1 cellular context compared by ENCODE assay signal in the genomic region with DNA sequence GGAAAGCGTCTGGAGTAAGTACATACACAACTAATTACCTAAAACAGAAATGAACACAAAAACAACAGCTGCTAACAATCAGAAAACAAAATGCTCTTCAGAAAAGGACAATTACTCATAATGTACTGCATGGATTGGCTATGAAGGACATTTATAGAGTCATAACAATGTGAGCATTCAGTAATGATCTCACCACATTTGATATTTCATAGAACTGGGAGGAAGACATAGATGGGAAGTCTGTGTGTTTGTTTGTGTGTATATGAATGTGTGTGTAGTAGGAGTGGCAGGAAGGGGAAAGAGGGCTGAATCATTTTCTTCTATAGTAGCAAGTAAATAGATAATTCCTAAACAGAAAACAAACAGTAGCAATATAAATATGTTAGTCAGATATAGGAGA.
TF ChIP-seq lines count a peak whose summit lies in the region.

No MANE protein-coding gene starts in this region.

TF ChIP-seq in IMR-90, 13 proteins besides CTCF, POLR2A, EP300 and RAD21 (continued from another document):
- TF ChIP-seq RFX5 (IDR thresholded peaks at IDR 0.05; ENCODE audit: low read depth, low read length) (no peak), SMC3 (IDR thresholded peaks at IDR 0.05; ENCODE audit: low read depth, low read length) (no peak), RCOR1 (IDR thresholded peaks at IDR 0.05; ENCODE audit: insufficient replicate concordance, low read length) (no peak), MAFK (IDR thresholded peaks at IDR 0.05; ENCODE audit: low read depth, low read length) (no peak), MAZ (IDR thresholded peaks at IDR 0.05; ENCODE audit: borderline replicate concordance, low read depth, low read length) (no peak), BHLHE40 (IDR thresholded peaks at IDR 0.05; ENCODE audit: low read depth, low read length) (no peak), USF2 (IDR thresholded peaks at IDR 0.05; ENCODE audit: low read depth, low read length) (no peak), CHD1 (IDR thresholded peaks at IDR 0.05; ENCODE audit: low read depth, low read length) (no peak)
TF ChIP-seq in IMR-90: peak in this region for 0.
